ENCODE assay signal across 21 cellular contexts in the genomic region with DNA sequence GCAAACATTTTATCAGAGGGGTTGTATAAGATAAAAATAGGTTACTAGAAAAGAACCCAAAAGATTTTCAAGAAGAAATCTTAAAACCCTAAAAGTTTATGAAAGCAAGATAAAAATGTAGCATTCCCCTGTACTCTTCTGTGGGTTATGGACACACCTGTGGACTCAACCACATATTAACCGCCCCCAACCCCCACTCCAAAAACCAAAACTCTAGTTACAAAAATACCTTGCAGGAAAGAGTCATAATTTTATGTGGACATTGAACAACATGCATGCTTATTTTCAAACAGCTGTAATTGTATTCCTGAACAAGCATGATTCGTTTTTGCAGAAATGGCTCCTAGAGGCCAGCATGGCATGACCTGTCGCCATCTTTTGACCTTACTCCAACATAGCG.
"Had no signal": no experiment of that assay in that cellular context is flagged by ENCODE, and none has a peak within 500 bp of the region (broad histone marks: within the 10 kb centered on the region; RNA-seq: fewer than 3 reads in every experiment).

No MANE protein-coding gene starts in this region.

- H3K4me1 ChIP-seq: esophagus muscularis mucosa, gastrocnemius medialis, heart right ventricle, left lung, lower lobe of right lung had no signal

- DNase-seq: dermis blood vessel endothelial cell; dorsolateral prefrontal cortex; effector CD4-positive, alpha-beta T cell; effector memory CD4-positive, alpha-beta T cell; foreskin fibroblast; foreskin melanocyte; gastrocnemius medialis; glutamatergic neuron; head of caudate nucleus; heart right ventricle; hippocampal formation; left cardiac atrium; left lung; left ventricle myocardium superior; lower lobe of right lung; mesenchymal stem cell; mucosa of descending colon; naive B cell; naive thymus-derived CD8-positive, alpha-beta T cell had no signal

- ATAC-seq: gastrocnemius medialis; heart right ventricle; left cardiac atrium; left lung; left ventricle myocardium superior; lower lobe of right lung; mucosa of descending colon; naive thymus-derived CD8-positive, alpha-beta T cell had no signal

- H3K36me3 ChIP-seq: esophagus muscularis mucosa, gastrocnemius medialis, heart right ventricle, left lung, lower lobe of right lung had no signal

- H3K27ac ChIP-seq: coronary artery, esophagus muscularis mucosa, gastrocnemius medialis, heart right ventricle, left lung, lower lobe of right lung had no signal

- H3K27me3 ChIP-seq: dorsolateral prefrontal cortex, esophagus muscularis mucosa, gastrocnemius medialis, heart right ventricle, left lung had no signal

- H3K4me3 ChIP-seq: coronary artery, dorsolateral prefrontal cortex, esophagus muscularis mucosa, gastrocnemius medialis, heart right ventricle, left lung, lower lobe of right lung, mucosa of descending colon had no signal

- H3K9me3 ChIP-seq: esophagus muscularis mucosa, lower lobe of right lung, mucosa of descending colon had no signal
